20 cellular contexts compared by ENCODE assay signal in the genomic region with DNA sequence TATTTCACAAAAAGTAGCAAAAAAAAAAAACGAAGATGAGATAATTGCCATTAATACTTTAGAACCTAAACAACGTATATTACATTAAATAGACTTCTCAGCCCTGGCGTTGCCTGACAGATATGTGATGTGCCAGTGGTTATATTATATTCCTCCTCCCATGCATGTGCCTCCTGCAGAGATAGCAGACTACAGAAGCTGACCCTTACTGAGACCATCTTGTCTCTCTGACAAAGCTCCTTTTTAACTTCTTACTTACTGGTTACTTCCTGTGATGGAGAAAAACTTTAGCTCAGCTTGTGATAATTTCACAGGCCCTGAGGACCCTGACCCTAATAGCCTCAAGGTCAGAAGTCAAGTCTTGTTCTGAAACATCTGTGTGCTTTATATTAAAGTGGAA.
"Had no signal": no experiment of that assay in that cellular context is flagged by ENCODE, and none has a peak within 500 bp of the region (broad histone marks: within the 10 kb centered on the region; RNA-seq: fewer than 3 reads in every experiment).

No MANE protein-coding gene starts in this region.

- H3K9me3 ChIP-seq: colonic mucosa, stomach, thoracic aorta, transverse colon had no signal

- ATAC-seq: esophagus mucosa; heart right ventricle; left lobe of liver; naive thymus-derived CD8-positive, alpha-beta T cell; psoas muscle had no signal

- DNase-seq: cerebellar nuclear complex; colonic mucosa; dermis blood vessel endothelial cell; effector CD8-positive, alpha-beta T cell; heart right ventricle; islet precursor cell; mammary epithelial cell; naive thymus-derived CD8-positive, alpha-beta T cell; psoas muscle; sigmoid colon; stimulated activated CD4-positive, alpha-beta T cell treated with anti-CD3 and anti-CD28 coated beads, Interleukin-2, amount 100 ng/mL, for 24 hours; stimulated activated CD4-positive, alpha-beta T cell treated with anti-CD3 and anti-CD28 coated beads, Interleukin-4, amount 100 ng/mL, for 4 hours; stimulated activated naive CD4-positive, alpha-beta T cell; stomach; substantia nigra; transverse colon had no signal

- H3K4me1 ChIP-seq: colonic mucosa, heart right ventricle, psoas muscle, sigmoid colon, stomach, transverse colon had no signal

- H3K36me3 ChIP-seq: colonic mucosa, sigmoid colon, thoracic aorta, transverse colon had no signal

- H3K4me3 Mint-ChIP-seq: naive thymus-derived CD8-positive, alpha-beta T cell had no signal

- H3K27me3 ChIP-seq: colonic mucosa, heart right ventricle, sigmoid colon, stomach, transverse colon had no signal

- H3K4me3 ChIP-seq: colonic mucosa, heart right ventricle, psoas muscle, sigmoid colon, skin epidermis, stomach, thoracic aorta, transverse colon had no signal

- H3K4me1 Mint-ChIP-seq: naive thymus-derived CD8-positive, alpha-beta T cell had no signal

- H3K27me3 Mint-ChIP-seq: naive thymus-derived CD8-positive, alpha-beta T cell had no signal

- H3K27ac Mint-ChIP-seq: naive thymus-derived CD8-positive, alpha-beta T cell had no signal

- H3K27ac ChIP-seq: colonic mucosa, heart right ventricle, psoas muscle, sigmoid colon, skin epidermis, stomach, thoracic aorta, transverse colon had no signal
